Comparison of ENCODE assay signal across 10 cellular contexts in the genomic region with DNA sequence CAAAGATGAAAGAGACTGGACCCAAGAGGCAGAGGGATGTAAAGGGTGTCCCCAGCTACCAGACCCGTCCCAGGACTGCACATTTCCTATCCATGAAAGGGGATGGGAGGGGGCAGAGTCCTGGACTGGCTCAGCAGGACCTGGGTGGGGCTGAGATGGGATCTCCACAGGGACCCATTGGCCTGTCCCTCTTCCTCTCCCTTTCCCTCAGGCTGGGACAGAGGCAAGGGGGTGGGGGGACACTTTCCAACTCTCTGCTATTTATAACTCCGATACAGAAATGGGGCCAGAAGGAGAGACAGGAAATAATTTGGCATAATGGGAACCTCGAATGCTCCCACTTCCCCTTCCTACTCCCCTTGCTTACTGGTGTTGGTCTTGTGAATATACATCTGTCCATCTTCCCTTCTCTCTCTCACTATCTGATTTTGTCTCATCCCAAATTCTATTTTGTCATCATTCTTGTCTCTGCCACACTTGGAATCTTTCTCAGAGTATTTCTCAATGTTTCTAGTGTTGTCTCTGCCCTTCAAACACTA. TPM values are rescaled to one million over a fixed set of nuclear protein-coding genes. Genes with fewer than 3 reads are reported as not detected.
DNase-seq lines count a peak whose midpoint lies in the region; ATAC-seq, FAIRE-seq and TF ChIP-seq lines count a peak whose summit lies in the region.
"Had no signal": no experiment of that assay in that cellular context is flagged by ENCODE, and none has a peak within 500 bp of the region (broad histone marks: within the 10 kb centered on the region; RNA-seq: fewer than 3 reads in every experiment).

No MANE protein-coding gene starts in this region.

- H3K9me3 ChIP-seq in stomach = no peaks in the 10 kb centered on the region
- H3K9me3 ChIP-seq in HepG2 (ENCODE audit: low read length) = no peaks in the 10 kb centered on the region
- H3K9me3 ChIP-seq: lower lobe of right lung had no signal

- H3K27ac Mint-ChIP-seq in activated naive CD8-positive, alpha-beta T cell treated with anti-CD3 and anti-CD28 coated beads, Interleukin-2, amount 50 U/mL, for 24 hours = no peak overlapping the region
- peak overlapping the region in 1 of 6 donors; percentile 6 for H3K27ac Mint-ChIP-seq in immature natural killer cell

- no peaks in the 10 kb centered on the region for H3K36me3 ChIP-seq in stomach
- no peaks in the 10 kb centered on the region for H3K36me3 ChIP-seq in HepG2 (replicated peaks in 1 of 2; ENCODE audit: control insufficient read depth in 1 of 2, insufficient read depth in 2 of 2, low read length in 2 of 2)
- H3K36me3 ChIP-seq: lower lobe of right lung had no signal

- CTCF ChIA-PET in HepG2 (lab: Yijun Ruan, JAX; ENCODE audit: low intra/inter-chr PET ratio, low total read pairs) = no interaction called here
- CTCF ChIA-PET in HEK293T (lab: Yijun Ruan, JAX) = no interaction called here

- peak; percentile 3 for DNase-seq in NOMO-1 treated with DMSO at 0.1 percent for 48 hours (lab: John Stamatoyannopoulos, UW; ENCODE audit: unreplicated experiment)
- no peak for DNase-seq in NOMO-1 (lab: John Stamatoyannopoulos, UW; ENCODE audit: unreplicated experiment in 2 of 2)
- no peak for DNase-seq in activated naive CD8-positive, alpha-beta T cell treated with anti-CD3 and anti-CD28 coated beads, Interleukin-2, amount 50 U/mL, for 24 hours
- no peak for DNase-seq in immature natural killer cell
- DNase-seq in stomach = no peak
- DNase-seq in HepG2 (ENCODE audit: low spot score) = no peak
- no peak for DNase-seq in NK-92 treated with Interleukin-12 subunit alpha and Interleukin-12 subunit beta, amount 100 ng/mL, for 24 hours (lab: John Stamatoyannopoulos, UW)
- DNase-seq in HEK293T (ENCODE audit: extremely low spot score) = no peak
- DNase-seq: lower lobe of right lung had no signal

- peaks cover 22 to 52% (median 36%) of the 10 kb centered on the region in 4 donors for H3K4me1 ChIP-seq in stomach
- peaks cover 41% of the 10 kb centered on the region for H3K4me1 ChIP-seq in HepG2 (ENCODE audit: insufficient read depth, low read length)

- H3K27ac ChIP-seq in stomach (peak overlapping the region in 4 of 5 donors; percentile 75 to 89 (median 82)), HepG2 (ENCODE audit: extremely low read length, insufficient read depth, low read length) (no peak overlapping the region)
- H3K27ac ChIP-seq: lower lobe of right lung had no signal

- ATAC-seq in activated naive CD8-positive, alpha-beta T cell treated with anti-CD3 and anti-CD28 coated beads, Interleukin-2, amount 50 U/mL, for 24 hours = no peak
- ATAC-seq in HepG2 = no peak

- peaks cover 28% of the 10 kb centered on the region for H3K27me3 Mint-ChIP-seq in activated naive CD8-positive, alpha-beta T cell treated with anti-CD3 and anti-CD28 coated beads, Interleukin-2, amount 50 U/mL, for 24 hours
- H3K27me3 Mint-ChIP-seq in immature natural killer cell (ENCODE audit: low read depth in 3 of 3) = peaks cover 7 to 25% (median 15%) of the 10 kb centered on the region in 3 donors

- TF ChIP-seq EP300 in stomach (IDR thresholded peaks at IDR 0.05) = no peak
- no peak for TF ChIP-seq EP300 in HepG2 (IDR thresholded peaks at IDR 0.05; ENCODE audit: low read depth in 2 of 2, low read length in 2 of 2)
- no peak for TF ChIP-seq EP300 in HepG2 (CRISPR knock-in tag; IDR thresholded peaks at IDR 0.05; ENCODE audit: borderline replicate concordance)

- H3K4me3 ChIP-seq in stomach = peak overlapping the region; percentile 68 to 79 (median 73)
- no peak overlapping the region for H3K4me3 ChIP-seq in HepG2 (replicated peaks in 1 of 3; ENCODE audit: insufficient read depth in 1 of 3, low read depth in 2 of 3, low read length in 3 of 3)

- intact Hi-C loops in stomach (cut with DNase I; ENCODE audit: low total_unique reads) (no loop called here), HepG2 (cut with micrococcal nuclease; ENCODE audit: unreplicated experiment) (no loop called here)

- in situ Hi-C loops in HepG2 (cut with HindIII; ENCODE audit: extremely low pct_ligation_motif_present, low pct_unique_long_range_greater_than_20kb) = no loop called here

- TF ChIP-seq RAD21 in HepG2 (CRISPR knock-in tag; IDR thresholded peaks at IDR 0.05) = no peak

- H3K36me3 Mint-ChIP-seq in activated naive CD8-positive, alpha-beta T cell treated with anti-CD3 and anti-CD28 coated beads, Interleukin-2, amount 50 U/mL, for 24 hours (ENCODE audit: low read depth) = no peaks in the 10 kb centered on the region
- no peaks in the 10 kb centered on the region for H3K36me3 Mint-ChIP-seq in immature natural killer cell

- no peaks in the 10 kb centered on the region; the same call in 1 of the 2 replicates for H4K20me1 ChIP-seq in HepG2 (ENCODE audit: insufficient read depth, low read length)

- peaks cover 18% of the 10 kb centered on the region for H3K4me1 Mint-ChIP-seq in activated naive CD8-positive, alpha-beta T cell treated with anti-CD3 and anti-CD28 coated beads, Interleukin-2, amount 50 U/mL, for 24 hours
- H3K4me1 Mint-ChIP-seq in immature natural killer cell = peaks cover 19 to 25% of the 10 kb centered on the region in 2 donors

- no peak overlapping the region for H3K4me2 ChIP-seq in HepG2 (ENCODE audit: low read depth, low read length)

- POLR2A ChIA-PET in HepG2 (lab: Yijun Ruan, JAX) = no interaction called here
- POLR2A ChIA-PET in HEK293T (lab: Yijun Ruan, JAX) = interaction anchor here (1.1 kb wide), 1 partner anchor 27 kb away, joined by 4 read pairs; a partner anchor contains a TSS

- H3K27me3 ChIP-seq in stomach = peaks cover 0 to 34% (median 0%) of the 10 kb centered on the region in 3 donors
- H3K27me3 ChIP-seq in HepG2 (ENCODE audit: control insufficient read depth in 1 of 2, insufficient read depth in 2 of 2, low read length in 2 of 2) = peaks cover 1 to 62% of the 10 kb centered on the region in 2 experiments; a peak in 4 of 5 replicates

- no peaks in the 10 kb centered on the region for H3K79me2 ChIP-seq in HepG2 (ENCODE audit: insufficient read depth, low read length)

- H3K9ac ChIP-seq in HepG2 (ENCODE audit: insufficient read depth, low read depth, low read length) = no peak overlapping the region

- no TSS peak for BruUV-seq in HepG2 (replicated peaks; lab: Mats Ljungman, UMichigan)

- H3K9me3 Mint-ChIP-seq in activated naive CD8-positive, alpha-beta T cell treated with anti-CD3 and anti-CD28 coated beads, Interleukin-2, amount 50 U/mL, for 24 hours = no peaks in the 10 kb centered on the region
- H3K9me3 Mint-ChIP-seq in immature natural killer cell = no peaks in the 10 kb centered on the region

- TF ChIP-seq CTCF in stomach (IDR thresholded peaks at IDR 0.05) = no peak
- TF ChIP-seq CTCF in HepG2 (CRISPR knock-in tag; IDR thresholded peaks at IDR 0.05) = no peak

- no peak for TF ChIP-seq POLR2A in stomach (IDR thresholded peaks at IDR 0.05)
- TF ChIP-seq POLR2A in HepG2 (IDR thresholded peaks at IDR 0.05; ENCODE audit: insufficient read depth in 1 of 2, low read depth in 2 of 2, low read length in 2 of 2) = no peak

- H3K4me3 Mint-ChIP-seq in activated naive CD8-positive, alpha-beta T cell treated with anti-CD3 and anti-CD28 coated beads, Interleukin-2, amount 50 U/mL, for 24 hours = peak overlapping the region; percentile 73
- H3K4me3 Mint-ChIP-seq in immature natural killer cell = peak overlapping the region; percentile 80 to 86 (median 84)

- no peak for FAIRE-seq in HepG2 (lab: Jason Lieb, UNC)
- FAIRE-seq: A204.1 had no signal

- 8 to 25% (median 23%) methylated on average over 3 of the region's 3 CpGs for WGBS in stomach, 5 donors
- WGBS in HepG2 (ENCODE audit: low lambda C conversion rate) = 2% methylated on average over 3 of the region's 3 CpGs

- H2AFZ ChIP-seq in HepG2 (ENCODE audit: low read length) = no peak overlapping the region

RNA-seq across cellular contexts. Expression of gene ITGA7, which starts 1.1 kb away (rescaled TPM):
- under 1 TPM in 1 of 3 donors, not detected in 2; 0.31 TPM for polyA plus RNA-seq in immature natural killer cell
- total RNA-seq in stomach = 100 to 1,000 TPM in 1 of 5 donors, 10 to 100 TPM in 4; 10.3 to 188 (median 58.0) TPM
- polyA plus RNA-seq in stomach = 10 to 100 TPM in 1 of 3 donors, 1 to 10 TPM in 2; 3.5 to 40.6 (median 5.8) TPM
- 0.24 and 0.75 TPM in 2 replicates for total RNA-seq in HepG2 (2016; rRNA removed; fragmentation: Illumina TruSeq; extraction: Trizol)
- total RNA-seq in HepG2 (2016; cell fraction: cytosol; rRNA removed; fragmentation: Illumina TruSeq; extraction: Trizol; ENCODE audit: low read depth) = not detected in 2 replicates
- 0.15 and 0.35 TPM in 2 replicates for total RNA-seq in HepG2 (2016; cell fraction: insoluble cytoplasmic fraction; rRNA removed; fragmentation: Illumina TruSeq; extraction: Trizol)
- total RNA-seq in HepG2 (2016; cell fraction: membrane; rRNA removed; fragmentation: Illumina TruSeq; extraction: Trizol) = 0.03 and 0.14 TPM in 2 replicates
- total RNA-seq in HepG2 (2016; cell fraction: nucleus; rRNA removed; fragmentation: Illumina TruSeq; extraction: Trizol) = 1.3 and 1.5 TPM in 2 replicates
- polyA plus RNA-seq in HepG2 (2011; rRNA removed) = 0.65 and 1.8 TPM in 2 replicates
- polyA plus RNA-seq in HepG2 (2011; cell fraction: cytosol; rRNA removed) = 0.16 and 0.28 TPM in 2 replicates
- 12.1 and 12.6 TPM in 2 replicates for polyA plus RNA-seq in HepG2 (2011; cell fraction: nucleus; rRNA removed)
- 1.1 and 1.2 TPM in 2 replicates for polyA plus RNA-seq in HepG2 (2012)
- not detected in 2 replicates for polyA plus RNA-seq in HepG2 (2016; cell fraction: cytosol; fragmentation: Illumina TruSeq; extraction: Trizol; ENCODE audit: low read depth)
- 0.28 TPM in 1 of 2 replicates, not detected in the other for polyA plus RNA-seq in HepG2 (2016; cell fraction: insoluble cytoplasmic fraction; fragmentation: Illumina TruSeq; extraction: Trizol; ENCODE audit: low read depth)
- polyA plus RNA-seq in HepG2 (2016; cell fraction: membrane; fragmentation: Illumina TruSeq; extraction: Trizol; ENCODE audit: low read depth) = not detected in 2 replicates
- 1.7 and 2.7 TPM in 2 replicates for polyA plus RNA-seq in HepG2 (2016; cell fraction: nucleus; fragmentation: Illumina TruSeq; extraction: Trizol; ENCODE audit: insufficient read depth, low read depth)
- polyA minus RNA-seq in HepG2 (2011; rRNA and poly(A)+ RNA removed; ENCODE audit: low replicate concordance) = 1.4 and 1.9 TPM in 2 replicates
- polyA minus RNA-seq in HepG2 (2011; cell fraction: cytosol; rRNA and poly(A)+ RNA removed) = not detected in 2 replicates
- polyA minus RNA-seq in HepG2 (2011; cell fraction: nucleus; rRNA and poly(A)+ RNA removed) = 2.2 and 3.1 TPM in 2 replicates

RNA-seq across cellular contexts. Expression of gene BLOC1S1, which starts 7.1 kb away (rescaled TPM):
- 100 to 1,000 TPM; 108 to 198 (median 127) TPM for polyA plus RNA-seq in immature natural killer cell
- total RNA-seq in stomach = 100 to 1,000 TPM in 3 of 5 donors, 10 to 100 TPM in 2; 12.8 to 392 (median 114) TPM
- 100 to 1,000 TPM; 349 to 451 (median 411) TPM for polyA plus RNA-seq in stomach
- total RNA-seq in HepG2 (2016; rRNA removed; fragmentation: Illumina TruSeq; extraction: Trizol) = 95.3 and 99.7 TPM in 2 replicates
- 118 and 144 TPM in 2 replicates for total RNA-seq in HepG2 (2016; cell fraction: cytosol; rRNA removed; fragmentation: Illumina TruSeq; extraction: Trizol; ENCODE audit: low read depth)
- 97.9 and 110 TPM in 2 replicates for total RNA-seq in HepG2 (2016; cell fraction: insoluble cytoplasmic fraction; rRNA removed; fragmentation: Illumina TruSeq; extraction: Trizol)
- total RNA-seq in HepG2 (2016; cell fraction: membrane; rRNA removed; fragmentation: Illumina TruSeq; extraction: Trizol) = 102 and 108 TPM in 2 replicates
- total RNA-seq in HepG2 (2016; cell fraction: nucleus; rRNA removed; fragmentation: Illumina TruSeq; extraction: Trizol) = 34.2 and 48.7 TPM in 2 replicates
- 50.5 and 55.1 TPM in 2 replicates for polyA plus RNA-seq in HepG2 (2011; rRNA removed)
- 74.9 and 112 TPM in 2 replicates for polyA plus RNA-seq in HepG2 (2011; cell fraction: cytosol; rRNA removed)
- 22.5 and 27.2 TPM in 2 replicates for polyA plus RNA-seq in HepG2 (2011; cell fraction: nucleus; rRNA removed)
- polyA plus RNA-seq in HepG2 (2012) = 34.8 and 38.2 TPM in 2 replicates
- 149 and 162 TPM in 2 replicates for polyA plus RNA-seq in HepG2 (2016; cell fraction: cytosol; fragmentation: Illumina TruSeq; extraction: Trizol; ENCODE audit: low read depth)
- 107 and 112 TPM in 2 replicates for polyA plus RNA-seq in HepG2 (2016; cell fraction: insoluble cytoplasmic fraction; fragmentation: Illumina TruSeq; extraction: Trizol; ENCODE audit: low read depth)
- polyA plus RNA-seq in HepG2 (2016; cell fraction: membrane; fragmentation: Illumina TruSeq; extraction: Trizol; ENCODE audit: low read depth) = 91.5 and 100 TPM in 2 replicates
- 64.2 and 67.2 TPM in 2 replicates for polyA plus RNA-seq in HepG2 (2016; cell fraction: nucleus; fragmentation: Illumina TruSeq; extraction: Trizol; ENCODE audit: insufficient read depth, low read depth)
- polyA minus RNA-seq in HepG2 (2011; rRNA and poly(A)+ RNA removed; ENCODE audit: low replicate concordance) = 21.9 and 89.7 TPM in 2 replicates
- 6.7 and 11.0 TPM in 2 replicates for polyA minus RNA-seq in HepG2 (2011; cell fraction: cytosol; rRNA and poly(A)+ RNA removed)
- 7.8 and 8.2 TPM in 2 replicates for polyA minus RNA-seq in HepG2 (2011; cell fraction: nucleus; rRNA and poly(A)+ RNA removed)

RNA-seq across cellular contexts. Expression of gene RDH5, which starts 11.4 kb away (rescaled TPM):
- polyA plus RNA-seq in immature natural killer cell (1 to 10 TPM in 1 of 3 donors, not detected in 2; 2.8 TPM), stomach (10 to 100 TPM in 1 of 3 donors, 1 to 10 TPM in 2; 3.2 to 10.3 (median 9.7) TPM), HepG2 (2011; rRNA removed) (5.7 TPM in 2 replicates)
- total RNA-seq in stomach (10 to 100 TPM in 3 of 5 donors, 1 to 10 TPM in 2; 4.0 to 41.2 (median 19.3) TPM), HepG2 (2016; rRNA removed; fragmentation: Illumina TruSeq; extraction: Trizol) (1.0 and 2.6 TPM in 2 replicates)
- 1.2 and 1.5 TPM in 2 replicates for total RNA-seq in HepG2 (2016; cell fraction: cytosol; rRNA removed; fragmentation: Illumina TruSeq; extraction: Trizol; ENCODE audit: low read depth)
- 1.2 and 2.6 TPM in 2 replicates for total RNA-seq in HepG2 (2016; cell fraction: insoluble cytoplasmic fraction; rRNA removed; fragmentation: Illumina TruSeq; extraction: Trizol)
- total RNA-seq in HepG2 (2016; cell fraction: membrane; rRNA removed; fragmentation: Illumina TruSeq; extraction: Trizol) = 1.3 and 1.5 TPM in 2 replicates
- total RNA-seq in HepG2 (2016; cell fraction: nucleus; rRNA removed; fragmentation: Illumina TruSeq; extraction: Trizol) = 4.5 and 6.2 TPM in 2 replicates
- polyA plus RNA-seq in HepG2 (2011; cell fraction: cytosol; rRNA removed) = 2.4 and 3.4 TPM in 2 replicates
- 17.8 and 19.4 TPM in 2 replicates for polyA plus RNA-seq in HepG2 (2011; cell fraction: nucleus; rRNA removed)
- 3.3 and 4.2 TPM in 2 replicates for polyA plus RNA-seq in HepG2 (2012)
- polyA plus RNA-seq in HepG2 (2016; cell fraction: cytosol; fragmentation: Illumina TruSeq; extraction: Trizol; ENCODE audit: low read depth) = 0.41 and 0.84 TPM in 2 replicates
- 0.71 and 0.91 TPM in 2 replicates for polyA plus RNA-seq in HepG2 (2016; cell fraction: insoluble cytoplasmic fraction; fragmentation: Illumina TruSeq; extraction: Trizol; ENCODE audit: low read depth)
- polyA plus RNA-seq in HepG2 (2016; cell fraction: membrane; fragmentation: Illumina TruSeq; extraction: Trizol; ENCODE audit: low read depth) = 1.0 and 1.1 TPM in 2 replicates
- polyA plus RNA-seq in HepG2 (2016; cell fraction: nucleus; fragmentation: Illumina TruSeq; extraction: Trizol; ENCODE audit: insufficient read depth, low read depth) = 9.3 and 11.2 TPM in 2 replicates
- polyA minus RNA-seq in HepG2 (2011; rRNA and poly(A)+ RNA removed; ENCODE audit: low replicate concordance) = 4.1 and 8.8 TPM in 2 replicates
- polyA minus RNA-seq in HepG2 (2011; cell fraction: cytosol; rRNA and poly(A)+ RNA removed) = 0.53 and 0.79 TPM in 2 replicates
- 11.6 and 16.1 TPM in 2 replicates for polyA minus RNA-seq in HepG2 (2011; cell fraction: nucleus; rRNA and poly(A)+ RNA removed)

RNA-seq across cellular contexts. Expression of gene CD63, which starts 20.0 kb away (rescaled TPM):
- polyA plus RNA-seq in immature natural killer cell = 1,000 to 10,000 TPM; 1,258 to 1,754 (median 1,754) TPM
- total RNA-seq in stomach = 1,000 to 10,000 TPM in 1 of 5 donors, 100 to 1,000 TPM in 3, 10 to 100 TPM in 1; 71.2 to 1,329 (median 399) TPM
- polyA plus RNA-seq in stomach = 100 to 1,000 TPM; 455 to 899 (median 803) TPM
- 134 and 277 TPM in 2 replicates for total RNA-seq in HepG2 (2016; rRNA removed; fragmentation: Illumina TruSeq; extraction: Trizol)
- 129 and 132 TPM in 2 replicates for total RNA-seq in HepG2 (2016; cell fraction: cytosol; rRNA removed; fragmentation: Illumina TruSeq; extraction: Trizol; ENCODE audit: low read depth)
- total RNA-seq in HepG2 (2016; cell fraction: insoluble cytoplasmic fraction; rRNA removed; fragmentation: Illumina TruSeq; extraction: Trizol) = 128 and 284 TPM in 2 replicates
- 138 and 152 TPM in 2 replicates for total RNA-seq in HepG2 (2016; cell fraction: membrane; rRNA removed; fragmentation: Illumina TruSeq; extraction: Trizol)
- 203 and 224 TPM in 2 replicates for total RNA-seq in HepG2 (2016; cell fraction: nucleus; rRNA removed; fragmentation: Illumina TruSeq; extraction: Trizol)
- polyA plus RNA-seq in HepG2 (2011; rRNA removed) = 211 and 234 TPM in 2 replicates
- polyA plus RNA-seq in HepG2 (2011; cell fraction: cytosol; rRNA removed) = 424 and 444 TPM in 2 replicates
- polyA plus RNA-seq in HepG2 (2011; cell fraction: nucleus; rRNA removed) = 140 and 196 TPM in 2 replicates
- 226 and 283 TPM in 2 replicates for polyA plus RNA-seq in HepG2 (2012)
- polyA plus RNA-seq in HepG2 (2016; cell fraction: cytosol; fragmentation: Illumina TruSeq; extraction: Trizol; ENCODE audit: low read depth) = 186 and 213 TPM in 2 replicates
- polyA plus RNA-seq in HepG2 (2016; cell fraction: insoluble cytoplasmic fraction; fragmentation: Illumina TruSeq; extraction: Trizol; ENCODE audit: low read depth) = 153 and 161 TPM in 2 replicates
- polyA plus RNA-seq in HepG2 (2016; cell fraction: membrane; fragmentation: Illumina TruSeq; extraction: Trizol; ENCODE audit: low read depth) = 149 and 167 TPM in 2 replicates
- polyA plus RNA-seq in HepG2 (2016; cell fraction: nucleus; fragmentation: Illumina TruSeq; extraction: Trizol; ENCODE audit: insufficient read depth, low read depth) = 381 and 422 TPM in 2 replicates
- 159 and 211 TPM in 2 replicates for polyA minus RNA-seq in HepG2 (2011; rRNA and poly(A)+ RNA removed; ENCODE audit: low replicate concordance)
- 94.7 and 99.2 TPM in 2 replicates for polyA minus RNA-seq in HepG2 (2011; cell fraction: cytosol; rRNA and poly(A)+ RNA removed)
- polyA minus RNA-seq in HepG2 (2011; cell fraction: nucleus; rRNA and poly(A)+ RNA removed) = 47.0 and 55.9 TPM in 2 replicates

RNA-seq across cellular contexts. Expression of gene GDF11, which starts 34.2 kb away (rescaled TPM):
- polyA plus RNA-seq in immature natural killer cell = 1 to 10 TPM in 1 of 3 donors, under 1 TPM in 2; 0.16 to 1.7 (median 0.64) TPM
- 1 to 10 TPM in 3 of 5 donors, under 1 TPM in 2; 0.29 to 4.6 (median 1.7) TPM for total RNA-seq in stomach
- 1 to 10 TPM; 1.1 to 6.5 (median 3.5) TPM for polyA plus RNA-seq in stomach
- total RNA-seq in HepG2 (2016; rRNA removed; fragmentation: Illumina TruSeq; extraction: Trizol) = 1.4 and 1.5 TPM in 2 replicates
- 5.4 and 5.8 TPM in 2 replicates for total RNA-seq in HepG2 (2016; cell fraction: cytosol; rRNA removed; fragmentation: Illumina TruSeq; extraction: Trizol; ENCODE audit: low read depth)
- total RNA-seq in HepG2 (2016; cell fraction: insoluble cytoplasmic fraction; rRNA removed; fragmentation: Illumina TruSeq; extraction: Trizol) = 0.56 and 1.8 TPM in 2 replicates
- 6.1 and 6.4 TPM in 2 replicates for total RNA-seq in HepG2 (2016; cell fraction: membrane; rRNA removed; fragmentation: Illumina TruSeq; extraction: Trizol)
- 0.53 and 1.2 TPM in 2 replicates for total RNA-seq in HepG2 (2016; cell fraction: nucleus; rRNA removed; fragmentation: Illumina TruSeq; extraction: Trizol)
- polyA plus RNA-seq in HepG2 (2011; rRNA removed) = 0.63 and 1.0 TPM in 2 replicates
- 0.85 and 1.1 TPM in 2 replicates for polyA plus RNA-seq in HepG2 (2011; cell fraction: cytosol; rRNA removed)
- 0.83 and 1.1 TPM in 2 replicates for polyA plus RNA-seq in HepG2 (2011; cell fraction: nucleus; rRNA removed)
- 0.56 and 1.0 TPM in 2 replicates for polyA plus RNA-seq in HepG2 (2012)
- 14.3 and 14.9 TPM in 2 replicates for polyA plus RNA-seq in HepG2 (2016; cell fraction: cytosol; fragmentation: Illumina TruSeq; extraction: Trizol; ENCODE audit: low read depth)
- polyA plus RNA-seq in HepG2 (2016; cell fraction: insoluble cytoplasmic fraction; fragmentation: Illumina TruSeq; extraction: Trizol; ENCODE audit: low read depth) = 2.1 and 3.0 TPM in 2 replicates
- polyA plus RNA-seq in HepG2 (2016; cell fraction: membrane; fragmentation: Illumina TruSeq; extraction: Trizol; ENCODE audit: low read depth) = 11.3 and 12.5 TPM in 2 replicates
- 2.0 and 2.7 TPM in 2 replicates for polyA plus RNA-seq in HepG2 (2016; cell fraction: nucleus; fragmentation: Illumina TruSeq; extraction: Trizol; ENCODE audit: insufficient read depth, low read depth)
- polyA minus RNA-seq in HepG2 (2011; rRNA and poly(A)+ RNA removed; ENCODE audit: low replicate concordance) = 1.8 and 14.3 TPM in 2 replicates
- polyA minus RNA-seq in HepG2 (2011; cell fraction: cytosol; rRNA and poly(A)+ RNA removed) = 0.18 and 0.49 TPM in 2 replicates
- 0.90 and 0.99 TPM in 2 replicates for polyA minus RNA-seq in HepG2 (2011; cell fraction: nucleus; rRNA and poly(A)+ RNA removed)

Comparison
In these comparisons a context has a peak if more than half of its experiments do, and no peak if none do; other contexts are left out.
1. H3K4me3 ChIP-seq: peak in stomach (4 of 4); none in HepG2 (0 of 3).